Comparison of ENCODE assay signal across 1 cellular context in the genomic region with DNA sequence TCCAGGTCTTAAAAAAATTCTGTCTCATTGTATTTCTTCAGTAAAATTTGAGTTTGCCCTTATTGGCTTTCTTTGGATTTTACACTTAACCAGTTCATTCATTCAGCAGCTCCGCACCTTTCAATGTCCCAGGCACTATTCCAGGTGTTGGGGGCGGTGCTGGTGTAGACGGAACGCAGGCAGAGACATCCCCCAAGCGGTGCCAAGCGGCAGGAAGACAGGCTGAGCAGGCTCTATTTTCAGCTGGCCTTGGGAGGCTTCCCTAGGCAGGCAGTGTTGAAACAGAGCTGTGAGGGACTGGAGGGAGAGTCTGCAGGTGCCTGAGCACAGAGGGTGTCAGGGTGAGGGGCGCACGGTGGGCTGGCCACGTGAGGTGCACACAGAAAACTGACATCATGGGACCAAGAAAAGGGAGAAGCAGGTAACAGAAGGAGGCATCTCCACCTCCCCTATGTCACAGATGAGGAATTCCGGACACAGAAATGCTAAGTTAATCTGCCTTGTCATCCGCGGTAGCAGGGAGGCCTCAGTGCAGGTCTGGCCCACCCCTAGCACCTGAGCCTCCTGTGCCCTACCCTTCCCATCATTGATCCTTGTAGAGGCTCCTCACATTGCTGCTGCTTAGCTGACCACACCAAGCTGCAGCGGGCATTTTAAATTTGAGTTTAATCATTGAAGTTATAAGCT.
TF ChIP-seq lines count a peak whose summit lies in the region.

No MANE protein-coding gene starts in this region.

TF ChIP-seq in GM23338, 12 proteins besides CTCF, POLR2A, EP300 and RAD21:
- TF ChIP-seq EZH2 (IDR thresholded peaks at IDR 0.05; ENCODE audit: low read depth, unreplicated experiment) (no peak), POLR2AphosphoS5 (IDR thresholded peaks at IDR 0.05; ENCODE audit: low read depth) (no peak), JUNB (IDR thresholded peaks at IDR 0.05; ENCODE audit: unreplicated experiment) (no peak), CREB1 (CRISPR knock-in tag; IDR thresholded peaks at IDR 0.05; ENCODE audit: low read depth) (no peak), ZNF114 (CRISPR knock-in tag; IDR thresholded peaks at IDR 0.05) (no peak), ZNF331 (CRISPR knock-in tag; IDR thresholded peaks at IDR 0.05; ENCODE audit: low read depth) (no peak), NANOG (IDR thresholded peaks at IDR 0.05; ENCODE audit: borderline replicate concordance) (no peak), ETS1 (IDR thresholded peaks at IDR 0.05) (no peak), EZH2phosphoT487 (IDR thresholded peaks at IDR 0.05; ENCODE audit: unreplicated experiment) (no peak), STAT1 (IDR thresholded peaks at IDR 0.05; ENCODE audit: unreplicated experiment) (no peak)
- TF ChIP-seq, protein P1, sequence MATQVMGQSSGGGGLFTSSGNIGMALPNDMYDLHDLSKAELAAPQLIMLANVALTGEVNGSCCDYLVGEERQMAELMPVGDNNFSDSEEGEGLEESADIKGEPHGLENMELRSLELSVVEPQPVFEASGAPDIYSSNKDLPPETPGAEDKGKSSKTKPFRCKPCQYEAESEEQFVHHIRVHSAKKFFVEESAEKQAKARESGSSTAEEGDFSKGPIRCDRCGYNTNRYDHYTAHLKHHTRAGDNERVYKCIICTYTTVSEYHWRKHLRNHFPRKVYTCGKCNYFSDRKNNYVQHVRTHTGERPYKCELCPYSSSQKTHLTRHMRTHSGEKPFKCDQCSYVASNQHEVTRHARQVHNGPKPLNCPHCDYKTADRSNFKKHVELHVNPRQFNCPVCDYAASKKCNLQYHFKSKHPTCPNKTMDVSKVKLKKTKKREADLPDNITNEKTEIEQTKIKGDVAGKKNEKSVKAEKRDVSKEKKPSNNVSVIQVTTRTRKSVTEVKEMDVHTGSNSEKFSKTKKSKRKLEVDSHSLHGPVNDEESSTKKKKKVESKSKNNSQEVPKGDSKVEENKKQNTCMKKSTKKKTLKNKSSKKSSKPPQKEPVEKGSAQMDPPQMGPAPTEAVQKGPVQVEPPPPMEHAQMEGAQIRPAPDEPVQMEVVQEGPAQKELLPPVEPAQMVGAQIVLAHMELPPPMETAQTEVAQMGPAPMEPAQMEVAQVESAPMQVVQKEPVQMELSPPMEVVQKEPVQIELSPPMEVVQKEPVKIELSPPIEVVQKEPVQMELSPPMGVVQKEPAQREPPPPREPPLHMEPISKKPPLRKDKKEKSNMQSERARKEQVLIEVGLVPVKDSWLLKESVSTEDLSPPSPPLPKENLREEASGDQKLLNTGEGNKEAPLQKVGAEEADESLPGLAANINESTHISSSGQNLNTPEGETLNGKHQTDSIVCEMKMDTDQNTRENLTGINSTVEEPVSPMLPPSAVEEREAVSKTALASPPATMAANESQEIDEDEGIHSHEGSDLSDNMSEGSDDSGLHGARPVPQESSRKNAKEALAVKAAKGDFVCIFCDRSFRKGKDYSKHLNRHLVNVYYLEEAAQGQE (IDR thresholded peaks at IDR 0.05; ENCODE audit: unreplicated experiment), result no peak
- TF ChIP-seq, protein P2, sequence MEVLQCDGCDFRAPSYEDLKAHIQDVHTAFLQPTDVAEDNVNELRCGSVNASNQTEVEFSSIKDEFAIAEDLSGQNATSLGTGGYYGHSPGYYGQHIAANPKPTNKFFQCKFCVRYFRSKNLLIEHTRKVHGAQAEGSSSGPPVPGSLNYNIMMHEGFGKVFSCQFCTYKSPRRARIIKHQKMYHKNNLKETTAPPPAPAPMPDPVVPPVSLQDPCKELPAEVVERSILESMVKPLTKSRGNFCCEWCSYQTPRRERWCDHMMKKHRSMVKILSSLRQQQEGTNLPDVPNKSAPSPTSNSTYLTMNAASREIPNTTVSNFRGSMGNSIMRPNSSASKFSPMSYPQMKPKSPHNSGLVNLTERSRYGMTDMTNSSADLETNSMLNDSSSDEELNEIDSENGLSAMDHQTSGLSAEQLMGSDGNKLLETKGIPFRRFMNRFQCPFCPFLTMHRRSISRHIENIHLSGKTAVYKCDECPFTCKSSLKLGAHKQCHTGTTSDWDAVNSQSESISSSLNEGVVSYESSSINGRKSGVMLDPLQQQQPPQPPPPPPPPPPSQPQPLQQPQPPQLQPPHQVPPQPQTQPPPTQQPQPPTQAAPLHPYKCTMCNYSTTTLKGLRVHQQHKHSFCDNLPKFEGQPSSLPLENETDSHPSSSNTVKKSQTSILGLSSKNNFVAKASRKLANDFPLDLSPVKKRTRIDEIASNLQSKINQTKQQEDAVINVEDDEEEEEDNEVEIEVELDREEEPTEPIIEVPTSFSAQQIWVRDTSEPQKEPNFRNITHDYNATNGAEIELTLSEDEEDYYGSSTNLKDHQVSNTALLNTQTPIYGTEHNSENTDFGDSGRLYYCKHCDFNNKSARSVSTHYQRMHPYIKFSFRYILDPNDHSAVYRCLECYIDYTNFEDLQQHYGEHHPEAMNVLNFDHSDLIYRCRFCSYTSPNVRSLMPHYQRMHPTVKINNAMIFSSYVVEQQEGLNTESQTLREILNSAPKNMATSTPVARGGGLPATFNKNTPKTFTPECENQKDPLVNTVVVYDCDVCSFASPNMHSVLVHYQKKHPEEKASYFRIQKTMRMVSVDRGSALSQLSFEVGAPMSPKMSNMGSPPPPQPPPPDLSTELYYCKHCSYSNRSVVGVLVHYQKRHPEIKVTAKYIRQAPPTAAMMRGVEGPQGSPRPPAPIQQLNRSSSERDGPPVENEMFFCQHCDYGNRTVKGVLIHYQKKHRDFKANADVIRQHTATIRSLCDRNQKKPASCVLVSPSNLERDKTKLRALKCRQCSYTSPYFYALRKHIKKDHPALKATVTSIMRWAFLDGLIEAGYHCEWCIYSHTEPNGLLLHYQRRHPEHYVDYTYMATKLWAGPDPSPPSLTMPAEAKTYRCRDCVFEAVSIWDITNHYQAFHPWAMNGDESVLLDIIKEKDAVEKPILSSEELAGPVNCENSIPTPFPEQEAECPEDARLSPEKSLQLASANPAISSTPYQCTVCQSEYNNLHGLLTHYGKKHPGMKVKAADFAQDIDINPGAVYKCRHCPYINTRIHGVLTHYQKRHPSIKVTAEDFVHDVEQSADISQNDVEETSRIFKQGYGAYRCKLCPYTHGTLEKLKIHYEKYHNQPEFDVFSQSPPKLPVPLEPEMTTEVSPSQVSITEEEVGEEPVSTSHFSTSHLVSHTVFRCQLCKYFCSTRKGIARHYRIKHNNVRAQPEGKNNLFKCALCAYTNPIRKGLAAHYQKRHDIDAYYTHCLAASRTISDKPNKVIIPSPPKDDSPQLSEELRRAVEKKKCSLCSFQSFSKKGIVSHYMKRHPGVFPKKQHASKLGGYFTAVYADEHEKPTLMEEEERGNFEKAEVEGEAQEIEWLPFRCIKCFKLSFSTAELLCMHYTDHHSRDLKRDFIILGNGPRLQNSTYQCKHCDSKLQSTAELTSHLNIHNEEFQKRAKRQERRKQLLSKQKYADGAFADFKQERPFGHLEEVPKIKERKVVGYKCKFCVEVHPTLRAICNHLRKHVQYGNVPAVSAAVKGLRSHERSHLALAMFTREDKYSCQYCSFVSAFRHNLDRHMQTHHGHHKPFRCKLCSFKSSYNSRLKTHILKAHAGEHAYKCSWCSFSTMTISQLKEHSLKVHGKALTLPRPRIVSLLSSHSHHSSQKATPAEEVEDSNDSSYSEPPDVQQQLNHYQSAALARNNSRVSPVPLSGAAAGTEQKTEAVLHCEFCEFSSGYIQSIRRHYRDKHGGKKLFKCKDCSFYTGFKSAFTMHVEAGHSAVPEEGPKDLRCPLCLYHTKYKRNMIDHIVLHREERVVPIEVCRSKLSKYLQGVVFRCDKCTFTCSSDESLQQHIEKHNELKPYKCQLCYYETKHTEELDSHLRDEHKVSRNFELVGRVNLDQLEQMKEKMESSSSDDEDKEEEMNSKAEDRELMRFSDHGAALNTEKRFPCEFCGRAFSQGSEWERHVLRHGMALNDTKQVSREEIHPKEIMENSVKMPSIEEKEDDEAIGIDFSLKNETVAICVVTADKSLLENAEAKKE (CRISPR knock-in tag; IDR thresholded peaks at IDR 0.05), result no peak
